Comparison of ENCODE assay signal across 8 cellular contexts in genomic region chr2:171433763-171434670, GRCh38. TPM values are rescaled to one million over a fixed set of nuclear protein-coding genes. Genes with fewer than 3 reads are reported as not detected.
DNase-seq lines count a peak whose midpoint lies in the region; ATAC-seq and TF ChIP-seq lines count a peak whose summit lies in the region.

DCAF17 (plus strand) TSS chr2:171434226; CDS start chr2:171434578, 352 bp downstream.
METTL8 (minus strand) TSS chr2:171433990; CDS start chr2:171392185, 41,805 bp downstream.

- peak within 1 kb of the TSS; percentile 97 for H3K9ac ChIP-seq in trophoblast cell (ENCODE audit: low read length)

- intact Hi-C loops in transverse colon (cut with DNase I; ENCODE audit: low total_unique reads): loop anchor here (10.0 kb wide), 2 partner anchors 91 to 279 kb away; partner anchors contain the start of gene CYBRD1

- DNase-seq in NCI-H1105 treated with DMSO at 0.1 percent for 48 hours (lab: John Stamatoyannopoulos, UW): peak; percentile 94
- DNase-seq in SW 1271 (lab: John Stamatoyannopoulos, UW): peak; percentile 88 to 92
- DNase-seq in activated naive CD8-positive, alpha-beta T cell treated with anti-CD3 and anti-CD28 coated beads, Interleukin-2, amount 50 U/mL, for 24 hours: peak; percentile 92
- DNase-seq in cardiac muscle cell (ENCODE audit: low read depth in 1 of 2, low spot score in 1 of 2): peak; percentile 97 to 98
- peak; percentile 93 to 94 for DNase-seq in trophoblast cell
- DNase-seq in transverse colon: peak; percentile 97

- H3K27ac Mint-ChIP-seq in activated naive CD8-positive, alpha-beta T cell treated with anti-CD3 and anti-CD28 coated beads, Interleukin-2, amount 50 U/mL, for 24 hours: peak within 1 kb of the TSS; percentile 94

- no peak for TF ChIP-seq EP300 in transverse colon (IDR thresholded peaks at IDR 0.05; ENCODE audit: low read depth)

- peaks cover 63% of the 10 kb centered on the region for H3K36me3 Mint-ChIP-seq in activated naive CD8-positive, alpha-beta T cell treated with anti-CD3 and anti-CD28 coated beads, Interleukin-2, amount 50 U/mL, for 24 hours (ENCODE audit: low read depth)

- H3K18ac ChIP-seq in trophoblast cell (ENCODE audit: low read length): peak within 1 kb of the TSS; percentile 96

- peak within 1 kb of the TSS; percentile 51 for H3K4me3 ChIP-seq in cardiac muscle cell
- peak within 1 kb of the TSS; percentile 76 for H3K4me3 ChIP-seq in trophoblast cell (ENCODE audit: low read depth, low read length)
- peak within 1 kb of the TSS; percentile 61 to 79 (median 72) for H3K4me3 ChIP-seq in transverse colon

- H3K4me1 ChIP-seq in cardiac muscle cell (ENCODE audit: low read depth) (no peaks in the 10 kb centered on the region), trophoblast cell (ENCODE audit: control insufficient read depth in 1 of 2, insufficient read depth in 2 of 2, low read length in 2 of 2) (peaks cover 4 to 14% of the 10 kb centered on the region in 2 experiments), transverse colon (peaks cover 7 to 25% (median 13%) of the 10 kb centered on the region in 4 donors)

- peak within 1 kb of the TSS; percentile 90 for H4K91ac ChIP-seq in trophoblast cell (ENCODE audit: low read depth, low read length)

- peak within 1 kb of the TSS; percentile 80 for H3K4me2 ChIP-seq in trophoblast cell (ENCODE audit: low read length)

- H3K4me1 Mint-ChIP-seq in activated naive CD8-positive, alpha-beta T cell treated with anti-CD3 and anti-CD28 coated beads, Interleukin-2, amount 50 U/mL, for 24 hours: peaks cover 44% of the 10 kb centered on the region

- no CpG with 5 or more reads among the region's 87 CpGs for WGBS in trophoblast cell (ENCODE audit: extremely low coverage, insufficient coverage, insufficient read length)
- WGBS in transverse colon (ENCODE audit: low coverage in 1 of 2), 2 donors: 1% methylated on average over 64 of the region's 87 CpGs; no CpG with 5 or more reads in 1 of the 2 donors

- no peak within 1 kb of the TSS for H3K23ac ChIP-seq in trophoblast cell (ENCODE audit: low read length)

- H3K27ac ChIP-seq in cardiac muscle cell (peak within 1 kb of the TSS; percentile 90), trophoblast cell (ENCODE audit: low read depth, low read length) (peak within 1 kb of the TSS; percentile 96), transverse colon (peak within 1 kb of the TSS; percentile 96 to 99 (median 98))

- H2BK12ac ChIP-seq in trophoblast cell (ENCODE audit: low read length): peak within 1 kb of the TSS; percentile 63

- H3K27me3 ChIP-seq in cardiac muscle cell (no peaks in the 10 kb centered on the region), trophoblast cell (ENCODE audit: insufficient read depth, low read length) (no peaks in the 10 kb centered on the region), transverse colon (no peaks in the 10 kb centered on the region)

- peak within 1 kb of the TSS; percentile 89 for H3K4me3 Mint-ChIP-seq in activated naive CD8-positive, alpha-beta T cell treated with anti-CD3 and anti-CD28 coated beads, Interleukin-2, amount 50 U/mL, for 24 hours

- peak within 1 kb of the TSS; percentile 82 for H2BK5ac ChIP-seq in trophoblast cell (ENCODE audit: low read depth, low read length, poor library complexity)

- in situ Hi-C loops in transverse colon (cut with MboI; ENCODE audit: low pct_ligation_motif_present in 1 of 4, low pct_unique_long_range_greater_than_20kb in 1 of 4, low sequenced_read_pairs in 3 of 4): no loop called here

- peak within 1 kb of the TSS; percentile 97 for H2AFZ ChIP-seq in trophoblast cell (ENCODE audit: insufficient read depth, low read length, poor library complexity)

- no peaks in the 10 kb centered on the region for H3K9me3 Mint-ChIP-seq in activated naive CD8-positive, alpha-beta T cell treated with anti-CD3 and anti-CD28 coated beads, Interleukin-2, amount 50 U/mL, for 24 hours

- peak; percentile 90 for TF ChIP-seq POLR2A in transverse colon (IDR thresholded peaks at IDR 0.05)

- peak within 1 kb of the TSS; percentile 92 for H3K14ac ChIP-seq in trophoblast cell (ENCODE audit: low read length)

- peak within 1 kb of the TSS; percentile 95 for H4K12ac ChIP-seq in trophoblast cell (ENCODE audit: low read depth, low read length)

- peaks cover 18% of the 10 kb centered on the region for H3K79me1 ChIP-seq in trophoblast cell (ENCODE audit: low read length)

- TF ChIP-seq CTCF in GM12873 (IDR thresholded peaks at IDR 0.05; ENCODE audit: insufficient read depth, low read depth, low read length, missing control alignments) (peak; percentile 73), cardiac muscle cell (IDR thresholded peaks at IDR 0.05; ENCODE audit: low read depth, low read length) (peak; percentile 31), transverse colon (IDR thresholded peaks at IDR 0.05) (peak; percentile 21 to 54 (median 35))

- peak within 1 kb of the TSS; percentile 86 for H2BK120ac ChIP-seq in trophoblast cell (ENCODE audit: insufficient read depth, low read length, poor library complexity)

- H3K9me3 ChIP-seq in cardiac muscle cell (ENCODE audit: low read depth) (no peaks in the 10 kb centered on the region), trophoblast cell (ENCODE audit: insufficient read depth, low read depth, low read length) (no peaks in the 10 kb centered on the region), transverse colon (no peaks in the 10 kb centered on the region)

- H3K27me3 Mint-ChIP-seq in activated naive CD8-positive, alpha-beta T cell treated with anti-CD3 and anti-CD28 coated beads, Interleukin-2, amount 50 U/mL, for 24 hours: no peaks in the 10 kb centered on the region

- H4K8ac ChIP-seq in trophoblast cell (ENCODE audit: low read depth, low read length): peak within 1 kb of the TSS; percentile 92

- no peaks in the 10 kb centered on the region for H3K36me3 ChIP-seq in cardiac muscle cell
- H3K36me3 ChIP-seq in trophoblast cell (ENCODE audit: control insufficient read depth in 1 of 2, insufficient read depth in 2 of 2, low read length in 2 of 2): peaks cover 5% of the 10 kb centered on the region in 2 experiments
- peaks cover 0 to 20% (median 0%) of the 10 kb centered on the region in 4 donors for H3K36me3 ChIP-seq in transverse colon

- peak within 1 kb of the TSS; percentile 94 for H3K4ac ChIP-seq in trophoblast cell (ENCODE audit: low read depth, low read length)

- H2AK5ac ChIP-seq in trophoblast cell (ENCODE audit: low read length): peak within 1 kb of the TSS; percentile 87

- H3K79me2 ChIP-seq in trophoblast cell (ENCODE audit: control insufficient read depth, insufficient read depth, low read length, poor library complexity): peaks cover 13% of the 10 kb centered on the region

- peak; percentile 93 for ATAC-seq in HG02678 (IDR thresholded peaks at IDR 0.05; ENCODE audit: unreplicated experiment)
- ATAC-seq in activated naive CD8-positive, alpha-beta T cell treated with anti-CD3 and anti-CD28 coated beads, Interleukin-2, amount 50 U/mL, for 24 hours: peak; percentile 97

RNA-seq across cellular contexts. Expression of gene DCAF17, which starts in this region (rescaled TPM):
- 6.4 and 11.4 TPM in 2 replicates for total RNA-seq in cardiac muscle cell
- 9.5 and 9.7 TPM in 2 replicates for polyA plus RNA-seq in cardiac muscle cell
- 9.6 and 10.0 TPM in 2 replicates for polyA plus RNA-seq in trophoblast cell (2013)
- total RNA-seq in transverse colon: 10 to 100 TPM in 3 of 4 donors, 1 to 10 TPM in 1; 6.2 to 24.7 (median 19.2) TPM

RNA-seq across cellular contexts. Expression of gene METTL8, which starts in this region (rescaled TPM):
- 13.5 and 15.5 TPM in 2 replicates for total RNA-seq in cardiac muscle cell
- polyA plus RNA-seq in cardiac muscle cell: 12.4 and 16.5 TPM in 2 replicates
- 13.5 and 16.8 TPM in 2 replicates for polyA plus RNA-seq in trophoblast cell (2013)
- 10 to 100 TPM in 3 of 4 donors, 1 to 10 TPM in 1; 6.7 to 64.5 (median 22.1) TPM for total RNA-seq in transverse colon

Comparison
In these comparisons a context has a peak if more than half of its experiments do, and no peak if none do; other contexts are left out.
1. Peak in every context shown above with its lines: DNase-seq, ATAC-seq, H3K4me3 ChIP-seq and H3K27ac ChIP-seq.